Comparison of ENCODE assay signal across 7 cellular contexts in genomic region chr17:17713839-17714238, GRCh38. TPM values are rescaled to one million over a fixed set of nuclear protein-coding genes. Genes with fewer than 3 reads are reported as not detected.
DNase-seq lines count a peak whose midpoint lies in the region; ATAC-seq, FAIRE-seq and TF ChIP-seq lines count a peak whose summit lies in the region.

No MANE protein-coding gene starts in this region.

- H3K36me3 ChIP-seq in HepG2 (replicated peaks in 1 of 2; ENCODE audit: control insufficient read depth in 1 of 2, insufficient read depth in 2 of 2, low read length in 2 of 2) (0 out of 5 replicates have a peak, but pooled peaks cover 0 to under 1% of the 10 kb centered on the region in 2 experiments), thoracic aorta (no peaks in the 10 kb centered on the region)

- no TSS peak for BruUV-seq in HepG2 (replicated peaks; lab: Mats Ljungman, UMichigan)

- peak; percentile 42 for FAIRE-seq in HepG2 (lab: Jason Lieb, UNC)

- H3K27ac ChIP-seq in HepG2 (ENCODE audit: extremely low read length, insufficient read depth, low read length) (no peak overlapping the region), thoracic aorta (peak overlapping the region; percentile 27 to 80)

- intact Hi-C loops in HepG2 (cut with micrococcal nuclease; ENCODE audit: unreplicated experiment): loop anchor here (10.0 kb wide), 1 partner anchor 141 kb away; no protein-coding TSS in a partner anchor

- peaks cover 81% of the 10 kb centered on the region for H3K4me1 Mint-ChIP-seq in HFFc6 (ENCODE audit: low read depth)

- H3K27me3 ChIP-seq in HepG2 (ENCODE audit: control insufficient read depth in 1 of 2, insufficient read depth in 2 of 2, low read length in 2 of 2) (no peaks in the 10 kb centered on the region), thoracic aorta (replicated peaks; ENCODE audit: insufficient read depth) (no peaks in the 10 kb centered on the region)

- no peaks in the 10 kb centered on the region for H3K9me3 Mint-ChIP-seq in HFFc6

- CTCF ChIA-PET in HepG2 (lab: Yijun Ruan, JAX; ENCODE audit: low intra/inter-chr PET ratio, low total read pairs): no interaction called here

- peak overlapping the region; percentile 60 for H3K4me3 Mint-ChIP-seq in HFFc6

- peaks cover 5% of the 10 kb centered on the region for H3K27me3 Mint-ChIP-seq in HFFc6 (ENCODE audit: insufficient read depth)

- peaks cover 94% of the 10 kb centered on the region for H3K4me1 ChIP-seq in HepG2 (ENCODE audit: insufficient read depth, low read length)
- peaks cover 19 to 50% of the 10 kb centered on the region in 2 donors for H3K4me1 ChIP-seq in thoracic aorta (ENCODE audit: control insufficient read depth in 1 of 2, low read depth in 2 of 2)

- no peaks in the 10 kb centered on the region for H3K36me3 Mint-ChIP-seq in HFFc6 (ENCODE audit: low read depth)

- WGBS in HepG2 (ENCODE audit: low lambda C conversion rate): 57% methylated on average over 6 of the region's 7 CpGs

- no peak overlapping the region for H3K4me2 ChIP-seq in HepG2 (ENCODE audit: low read depth, low read length)

- H2AFZ ChIP-seq in HepG2 (ENCODE audit: low read length): no peak overlapping the region

- no peak overlapping the region for H3K4me3 ChIP-seq in choroid plexus epithelial cell (ENCODE audit: low read depth, low read length)
- no peak overlapping the region for H3K4me3 ChIP-seq in HepG2 (replicated peaks in 1 of 3; ENCODE audit: insufficient read depth in 1 of 3, low read depth in 2 of 3, low read length in 3 of 3)
- H3K4me3 ChIP-seq in thoracic aorta: peak overlapping the region; percentile 20

- TF ChIP-seq RAD21 in HepG2 (CRISPR knock-in tag; IDR thresholded peaks at IDR 0.05): no peak

- ATAC-seq in HepG2 (peak; percentile 18), thoracic aorta (ENCODE audit: insufficient number of reproducible peaks, low FRiP score, low read depth) (no peak), HG02623 (IDR thresholded peaks at IDR 0.05; ENCODE audit: unreplicated experiment) (no peak), HG02571 (IDR thresholded peaks at IDR 0.05; ENCODE audit: unreplicated experiment) (no peak)

- H4K20me1 ChIP-seq in HepG2 (ENCODE audit: insufficient read depth, low read length): peaks cover 7% of the 10 kb centered on the region; the same call in 1 of the 2 replicates

- H3K27ac Mint-ChIP-seq in HFFc6: peak overlapping the region; percentile 97

- TF ChIP-seq CTCF in HFFc6 (IDR thresholded peaks at IDR 0.05) (0 out of 2 replicates have a peak, but pooled peaks have one; percentile 19), choroid plexus epithelial cell (conservative IDR thresholded peaks at IDR 0.05; ENCODE audit: low read depth, low read length) (no peak), HepG2 (CRISPR knock-in tag; IDR thresholded peaks at IDR 0.05) (no peak), thoracic aorta (IDR thresholded peaks at IDR 0.05) (no peak)

- H3K9me3 ChIP-seq in HepG2 (ENCODE audit: low read length) (no peaks in the 10 kb centered on the region), thoracic aorta (no peaks in the 10 kb centered on the region)

- peak; percentile 67 for DNase-seq in HFFc6
- DNase-seq in choroid plexus epithelial cell (ENCODE audit: low read depth): peak; percentile 77
- peak; percentile 61 for DNase-seq in HepG2 (ENCODE audit: low spot score)
- DNase-seq in thoracic aorta (ENCODE audit: low spot score): no peak
- no peak for DNase-seq in OCI-M1 (lab: John Stamatoyannopoulos, UW)

- no peak for TF ChIP-seq EP300 in HepG2 (IDR thresholded peaks at IDR 0.05; ENCODE audit: low read depth in 2 of 2, low read length in 2 of 2)
- TF ChIP-seq EP300 in HepG2 (CRISPR knock-in tag; IDR thresholded peaks at IDR 0.05; ENCODE audit: borderline replicate concordance): no peak

- H3K79me2 ChIP-seq in HepG2 (ENCODE audit: insufficient read depth, low read length): peaks cover 68% of the 10 kb centered on the region

- POLR2A ChIA-PET in HepG2 (lab: Yijun Ruan, JAX): interaction anchor here (1.0 to 1.2 kb wide), 2 partner anchors 20 to 123 kb away, joined by 3 read pairs; partner anchors contain the start of gene SREBF1

- TF ChIP-seq POLR2A in HepG2 (IDR thresholded peaks at IDR 0.05; ENCODE audit: insufficient read depth in 1 of 2, low read depth in 2 of 2, low read length in 2 of 2): no peak

- no peak overlapping the region for H3K9ac ChIP-seq in HepG2 (ENCODE audit: insufficient read depth, low read depth, low read length)

- in situ Hi-C loops in HepG2 (cut with HindIII; ENCODE audit: extremely low pct_ligation_motif_present, low pct_unique_long_range_greater_than_20kb): no loop called here

TF ChIP-seq in HepG2, 621 proteins besides CTCF, POLR2A, EP300 and RAD21 (continues in another document):
- TF ChIP-seq, protein P1, sequence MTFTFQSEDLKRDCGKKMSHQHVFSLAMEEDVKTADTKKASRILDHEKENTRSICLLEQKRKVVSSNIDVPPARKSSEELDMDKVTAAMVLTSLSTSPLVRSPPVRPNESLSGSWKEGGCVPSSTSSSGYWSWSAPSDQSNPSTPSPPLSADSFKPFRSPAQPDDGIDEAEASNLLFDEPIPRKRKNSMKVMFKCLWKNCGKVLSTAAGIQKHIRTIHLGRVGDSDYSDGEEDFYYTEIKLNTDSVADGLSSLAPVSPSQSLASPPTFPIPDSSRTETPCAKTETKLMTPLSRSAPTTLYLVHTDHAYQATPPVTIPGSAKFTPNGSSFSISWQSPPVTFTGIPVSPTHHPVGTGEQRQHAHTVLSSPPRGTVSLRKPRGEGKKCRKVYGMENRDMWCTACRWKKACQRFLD (CRISPR knock-in tag; IDR thresholded peaks at IDR 0.05; ENCODE audit: borderline replicate concordance): 0 out of 2 replicates have a peak, but pooled peaks have one; percentile 26
- TF ChIP-seq SOX13 (IDR thresholded peaks at IDR 0.05): no peak
- TF ChIP-seq SOX13 (CRISPR knock-in tag; conservative IDR thresholded peaks at IDR 0.05 in 1 of 2, IDR thresholded peaks at IDR 0.05 in 1 of 2): 0 out of 4 replicates have a peak, but pooled peaks of 1 of the 2 experiments have one; percentile 19
- TF ChIP-seq GATAD2A (CRISPR knock-in tag; IDR thresholded peaks at IDR 0.05): 0 out of 2 replicates have a peak, but pooled peaks have one; percentile 12
- TF ChIP-seq, protein P2, sequence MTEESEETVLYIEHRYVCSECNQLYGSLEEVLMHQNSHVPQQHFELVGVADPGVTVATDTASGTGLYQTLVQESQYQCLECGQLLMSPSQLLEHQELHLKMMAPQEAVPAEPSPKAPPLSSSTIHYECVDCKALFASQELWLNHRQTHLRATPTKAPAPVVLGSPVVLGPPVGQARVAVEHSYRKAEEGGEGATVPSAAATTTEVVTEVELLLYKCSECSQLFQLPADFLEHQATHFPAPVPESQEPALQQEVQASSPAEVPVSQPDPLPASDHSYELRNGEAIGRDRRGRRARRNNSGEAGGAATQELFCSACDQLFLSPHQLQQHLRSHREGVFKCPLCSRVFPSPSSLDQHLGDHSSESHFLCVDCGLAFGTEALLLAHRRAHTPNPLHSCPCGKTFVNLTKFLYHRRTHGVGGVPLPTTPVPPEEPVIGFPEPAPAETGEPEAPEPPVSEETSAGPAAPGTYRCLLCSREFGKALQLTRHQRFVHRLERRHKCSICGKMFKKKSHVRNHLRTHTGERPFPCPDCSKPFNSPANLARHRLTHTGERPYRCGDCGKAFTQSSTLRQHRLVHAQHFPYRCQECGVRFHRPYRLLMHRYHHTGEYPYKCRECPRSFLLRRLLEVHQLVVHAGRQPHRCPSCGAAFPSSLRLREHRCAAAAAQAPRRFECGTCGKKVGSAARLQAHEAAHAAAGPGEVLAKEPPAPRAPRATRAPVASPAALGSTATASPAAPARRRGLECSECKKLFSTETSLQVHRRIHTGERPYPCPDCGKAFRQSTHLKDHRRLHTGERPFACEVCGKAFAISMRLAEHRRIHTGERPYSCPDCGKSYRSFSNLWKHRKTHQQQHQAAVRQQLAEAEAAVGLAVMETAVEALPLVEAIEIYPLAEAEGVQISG (CRISPR knock-in tag; IDR thresholded peaks at IDR 0.05): peak; percentile 64

RNA-seq across cellular contexts. Expression of gene RAI1, which starts 32.6 kb away (rescaled TPM):
- total RNA-seq in HFFc6 (2021; fragmentation: NEBNext Ultra II Directional; extraction: Animal tissue kit (Norgen Biotek cat#: 25700)): 10 to 100 TPM; 26.9 to 29.3 (median 29.0) TPM
- total RNA-seq in HepG2 (2016; rRNA removed; fragmentation: Illumina TruSeq; extraction: Trizol) (5.1 and 5.2 TPM in 2 replicates), thoracic aorta (10 to 100 TPM; 21.0 to 31.5 TPM)
- total RNA-seq in HepG2 (2016; cell fraction: cytosol; rRNA removed; fragmentation: Illumina TruSeq; extraction: Trizol; ENCODE audit: low read depth): 2.6 and 3.4 TPM in 2 replicates
- total RNA-seq in HepG2 (2016; cell fraction: insoluble cytoplasmic fraction; rRNA removed; fragmentation: Illumina TruSeq; extraction: Trizol): 5.2 and 5.4 TPM in 2 replicates
- 4.3 and 5.6 TPM in 2 replicates for total RNA-seq in HepG2 (2016; cell fraction: membrane; rRNA removed; fragmentation: Illumina TruSeq; extraction: Trizol)
- 7.2 and 9.2 TPM in 2 replicates for total RNA-seq in HepG2 (2016; cell fraction: nucleus; rRNA removed; fragmentation: Illumina TruSeq; extraction: Trizol)
- polyA plus RNA-seq in HepG2 (2011; rRNA removed): 3.4 and 3.9 TPM in 2 replicates
- polyA plus RNA-seq in HepG2 (2011; cell fraction: cytosol; rRNA removed): 1.9 and 2.7 TPM in 2 replicates
- polyA plus RNA-seq in HepG2 (2011; cell fraction: nucleus; rRNA removed): 15.5 and 22.7 TPM in 2 replicates
- 6.0 and 9.1 TPM in 2 replicates for polyA plus RNA-seq in HepG2 (2012)
- polyA plus RNA-seq in HepG2 (2016; cell fraction: cytosol; fragmentation: Illumina TruSeq; extraction: Trizol; ENCODE audit: low read depth): 3.8 and 4.7 TPM in 2 replicates
- 8.3 and 10.1 TPM in 2 replicates for polyA plus RNA-seq in HepG2 (2016; cell fraction: insoluble cytoplasmic fraction; fragmentation: Illumina TruSeq; extraction: Trizol; ENCODE audit: low read depth)
- polyA plus RNA-seq in HepG2 (2016; cell fraction: membrane; fragmentation: Illumina TruSeq; extraction: Trizol; ENCODE audit: low read depth): 5.1 and 5.2 TPM in 2 replicates
- 24.6 and 26.3 TPM in 2 replicates for polyA plus RNA-seq in HepG2 (2016; cell fraction: nucleus; fragmentation: Illumina TruSeq; extraction: Trizol; ENCODE audit: insufficient read depth, low read depth)
- polyA minus RNA-seq in HepG2 (2011; rRNA and poly(A)+ RNA removed; ENCODE audit: low replicate concordance): 7.4 and 12.2 TPM in 2 replicates
- polyA minus RNA-seq in HepG2 (2011; cell fraction: cytosol; rRNA and poly(A)+ RNA removed): 6.2 and 6.7 TPM in 2 replicates
- 9.0 and 12.1 TPM in 2 replicates for polyA minus RNA-seq in HepG2 (2011; cell fraction: nucleus; rRNA and poly(A)+ RNA removed)

Comparison
In these comparisons a context has a peak if more than half of its experiments do, and no peak if none do; other contexts are left out.
1. DNase-seq: peak in HFFc6 (single experiment), choroid plexus epithelial cell (single experiment) and HepG2 (single experiment); none in thoracic aorta (single experiment) and OCI-M1 (single experiment).